14 cellular contexts compared by ENCODE assay signal in the genomic region with DNA sequence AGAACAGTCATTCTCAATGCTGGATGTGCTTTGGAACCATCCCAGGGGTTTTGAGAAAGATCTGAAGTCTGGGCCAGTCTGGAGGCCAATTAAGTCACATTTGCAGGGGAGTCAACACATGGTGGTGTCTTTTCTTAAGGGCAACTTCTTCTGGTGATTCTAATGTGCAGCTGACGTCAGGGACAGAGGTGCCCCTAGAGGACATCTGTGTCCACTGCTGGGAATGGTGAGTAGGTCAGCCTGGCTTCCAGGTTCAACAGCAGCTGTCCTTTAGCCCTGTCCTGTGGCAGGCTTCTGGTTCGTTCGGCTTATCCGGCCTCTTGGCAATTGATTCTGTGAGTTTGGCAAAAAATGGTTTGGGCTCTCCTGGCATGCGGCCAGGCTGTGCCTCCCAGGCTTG.
A peak's percentile ranks its signal among the peaks of the same experiment; 100 is the strongest.
DNase-seq lines count a peak whose midpoint lies in the region; ATAC-seq and TF ChIP-seq lines count a peak whose summit lies in the region.
"Had no signal": no experiment of that assay in that cellular context is flagged by ENCODE, and none has a peak within 500 bp of the region (broad histone marks: within the 10 kb centered on the region; RNA-seq: fewer than 3 reads in every experiment).

No MANE protein-coding gene starts in this region.

- no peak overlapping the region for H3K27ac ChIP-seq in GM23248
- no peak overlapping the region for H3K27ac ChIP-seq in endodermal cell (ENCODE audit: low read depth, low read length)
- H3K27ac ChIP-seq: gastrocnemius medialis had no signal

- no peaks in the 10 kb centered on the region for H3F3A ChIP-seq in GM23248 (ENCODE audit: insufficient read depth)

- WGBS in GM23248 (ENCODE audit: low coverage in 1 of 2, low lambda C conversion rate in 2 of 2, missing lambda C conversion rate in 2 of 2), 2 experiments = 92 to 93% methylated on average over 5 of the region's 5 CpGs
- whole genome bisulfite sequencing in endodermal cell (ENCODE audit: insufficient coverage in 1 of 2, insufficient read length in 1 of 2), 2 experiments = 70 to 93% methylated on average over 2 to 5 of the region's 5 CpGs

- H3K4me1 Mint-ChIP-seq in endodermal cell (peaks cover 3% of the 10 kb centered on the region), progenitor cell of endocrine pancreas (ENCODE audit: low read depth) (no peaks in the 10 kb centered on the region)

- no peak overlapping the region for H2AFZ ChIP-seq in GM23248

- no peaks in the 10 kb centered on the region for H4K20me1 ChIP-seq in GM23248 (ENCODE audit: insufficient read depth)

- H3K4me1 ChIP-seq in GM23248 (ENCODE audit: insufficient read depth) (peaks cover 10% of the 10 kb centered on the region), endodermal cell (ENCODE audit: control insufficient read depth, insufficient read depth, low read length) (no peaks in the 10 kb centered on the region)
- H3K4me1 ChIP-seq: gastrocnemius medialis had no signal

- no peak for ATAC-seq in HG03039 (IDR thresholded peaks at IDR 0.05; ENCODE audit: unreplicated experiment)
- ATAC-seq: gastrocnemius medialis had no signal

- H3K36me3 Mint-ChIP-seq in endodermal cell (ENCODE audit: low read depth) = no peaks in the 10 kb centered on the region
- H3K36me3 Mint-ChIP-seq in progenitor cell of endocrine pancreas (ENCODE audit: insufficient read depth) = no peaks in the 10 kb centered on the region

- DNase-seq in GM23248 (peak; percentile 4), LNCaP clone FGC (ENCODE audit: low read depth) (no peak), endodermal cell (peak; percentile 73), progenitor cell of endocrine pancreas (ENCODE audit: low spot score, unreplicated experiment) (no peak), ureter (ENCODE audit: low spot score) (no peak), HPDE6-E6E7 (ENCODE audit: extremely low spot score) (no peak)
- DNase-seq: EL, erythroblast, gastrocnemius medialis, MV-4-11, NCI-H187, NCI-H226, T1000 had no signal

- H3K36me3 ChIP-seq in GM23248 (ENCODE audit: low read depth) (no peaks in the 10 kb centered on the region), endodermal cell (ENCODE audit: control insufficient read depth, insufficient read depth, low read length) (no peaks in the 10 kb centered on the region)
- H3K36me3 ChIP-seq: gastrocnemius medialis had no signal

- in situ Hi-C loops in GM23248 (cut with MboI) = no loop called here

- H3K9me3 Mint-ChIP-seq in endodermal cell = no peaks in the 10 kb centered on the region
- no peaks in the 10 kb centered on the region for H3K9me3 Mint-ChIP-seq in progenitor cell of endocrine pancreas (ENCODE audit: low read depth)

- H3K9me2 ChIP-seq in GM23248 (ENCODE audit: insufficient read depth) = no peaks in the 10 kb centered on the region

- 0 out of 2 replicates have a peak, but pooled peaks have one; percentile 15 for TF ChIP-seq CTCF in LNCaP clone FGC (IDR thresholded peaks at IDR 0.05; ENCODE audit: control insufficient read depth, extremely low read depth, insufficient read depth)
- TF ChIP-seq CTCF in endodermal cell (conservative IDR thresholded peaks at IDR 0.05) = peak; percentile 79
- TF ChIP-seq CTCF in progenitor cell of endocrine pancreas (IDR thresholded peaks at IDR 0.05; ENCODE audit: unreplicated experiment) = peak; percentile 38

- H3K27me3 Mint-ChIP-seq in endodermal cell (ENCODE audit: insufficient read depth) (peaks cover 39% of the 10 kb centered on the region), progenitor cell of endocrine pancreas (peaks cover 17% of the 10 kb centered on the region)

- H3K27ac Mint-ChIP-seq in endodermal cell (no peak overlapping the region), progenitor cell of endocrine pancreas (no peak overlapping the region)

- H3K27me3 ChIP-seq in GM23248 (replicated peaks; ENCODE audit: insufficient read depth) (no peaks in the 10 kb centered on the region), endodermal cell (ENCODE audit: control insufficient read depth, insufficient read depth, low read length, poor library complexity, severe bottlenecking) (peaks cover 51% of the 10 kb centered on the region)
- H3K27me3 ChIP-seq: gastrocnemius medialis had no signal

- no peaks in the 10 kb centered on the region for H3K9me3 ChIP-seq in GM23248 (ENCODE audit: low read depth)
- no peaks in the 10 kb centered on the region for H3K9me3 ChIP-seq in endodermal cell (ENCODE audit: control insufficient read depth, low read length)
- H3K9me3 ChIP-seq: gastrocnemius medialis had no signal

- no peaks in the 10 kb centered on the region for H3K79me2 ChIP-seq in GM23248 (ENCODE audit: insufficient read depth)

- no peak overlapping the region for H3K4me3 Mint-ChIP-seq in endodermal cell
- H3K4me3 Mint-ChIP-seq in progenitor cell of endocrine pancreas (ENCODE audit: low read depth) = no peak overlapping the region

- no peak overlapping the region for H3K4me2 ChIP-seq in GM23248 (ENCODE audit: unreplicated experiment)

- H3K4me3 ChIP-seq in GM23248 (no peak overlapping the region), LNCaP clone FGC (ENCODE audit: low read depth, low read length) (no peak overlapping the region), endodermal cell (ENCODE audit: low read length) (no peak overlapping the region)
- H3K4me3 ChIP-seq: gastrocnemius medialis had no signal

- H3K9ac ChIP-seq in GM23248 (no peak overlapping the region), endodermal cell (ENCODE audit: extremely low read depth, low read length, poor library complexity, severe bottlenecking) (no peak overlapping the region)

Comparison
In these comparisons a context has a peak if more than half of its experiments do, and no peak if none do; other contexts are left out.
1. DNase-seq: peak in GM23248 (single experiment) and endodermal cell (single experiment); none in LNCaP clone FGC (single experiment), progenitor cell of endocrine pancreas (single experiment), ureter (single experiment) and HPDE6-E6E7 (single experiment).
2. CTCF ChIP-seq: peak in every context shown above with its lines; median percentile 79 in endodermal cell; 38 in progenitor cell of endocrine pancreas; 15 in LNCaP clone FGC.